ENCODE assay signal across 1 cellular context in genomic region chr17:30414486-30414885, GRCh38.
TF ChIP-seq lines count a peak whose summit lies in the region.

No MANE protein-coding gene starts in this region.

TF ChIP-seq in SK-N-SH, 30 proteins besides CTCF, POLR2A, EP300 and RAD21 (continued from another document):
- TF ChIP-seq USF2 (IDR thresholded peaks at IDR 0.05; ENCODE audit: borderline replicate concordance, low read depth, low read length): no peak
- TF ChIP-seq GATA2 (CRISPR knock-in tag; IDR thresholded peaks at IDR 0.05): no peak
- TF ChIP-seq MXI1 (IDR thresholded peaks at IDR 0.05; ENCODE audit: low read depth, low read length): no peak
- no peak for TF ChIP-seq GABPA (IDR thresholded peaks at IDR 0.05; ENCODE audit: low read depth)
- TF ChIP-seq FOXJ3 (CRISPR knock-in tag; IDR thresholded peaks at IDR 0.05): no peak
- TF ChIP-seq RCOR1 (IDR thresholded peaks at IDR 0.05; ENCODE audit: low read length): no peak
- TF ChIP-seq CHD2 (IDR thresholded peaks at IDR 0.05; ENCODE audit: low read length, partially characterized antibody): no peak
